8 cellular contexts compared by ENCODE assay signal in genomic region chr17:44186307-44187130, GRCh38. TPM values are rescaled to one million over a fixed set of nuclear protein-coding genes. Genes with fewer than 3 reads are reported as not detected.
DNase-seq lines count a peak whose midpoint lies in the region; ATAC-seq, FAIRE-seq and TF ChIP-seq lines count a peak whose summit lies in the region.

Gene TMUB2, plus strand, starts transcription at chr17:44186972. Its CDS starts 737 bp downstream, at chr17:44187709.

- H3K27me3 ChIP-seq in esophagus muscularis mucosa (no peaks in the 10 kb centered on the region), muscle layer of duodenum (ENCODE audit: low read depth, low read length) (no peaks in the 10 kb centered on the region)

- intact Hi-C loops in esophagus muscularis mucosa (cut with DNase I), result no loop called here

- H3K9me3 Mint-ChIP-seq in activated T-cell treated with anti-CD3 and anti-CD28 coated beads, Interleukin-2, amount 50 U/mL, for 72 hours, result no peaks in the 10 kb centered on the region

- H3K4me1 ChIP-seq in esophagus muscularis mucosa, result peaks cover 29 to 48% (median 36%) of the 10 kb centered on the region in 4 donors
- H3K4me1 ChIP-seq in muscle layer of duodenum (ENCODE audit: control insufficient read depth in 1 of 2, insufficient read depth in 2 of 2, low read length in 2 of 2), result peaks cover 0 to 28% of the 10 kb centered on the region in 2 donors

- peak; percentile 91 for ATAC-seq in GM21786 (IDR thresholded peaks at IDR 0.05; ENCODE audit: unreplicated experiment)
- peak; percentile 92 to 93 for ATAC-seq in activated T-cell treated with anti-CD3 and anti-CD28 coated beads, Interleukin-2, amount 50 U/mL, for 72 hours (replicated peaks in 1 of 2)

- TF ChIP-seq EP300 in esophagus muscularis mucosa (IDR thresholded peaks at IDR 0.05), result no peak

- H3K9me3 ChIP-seq in KOPT-K1 (ENCODE audit: insufficient read depth, low read length, poor library complexity, severe bottlenecking) (no peaks in the 10 kb centered on the region), esophagus muscularis mucosa (no peaks in the 10 kb centered on the region), muscle layer of duodenum (ENCODE audit: control insufficient read depth in 1 of 2, low read length in 2 of 2) (no peaks in the 10 kb centered on the region)

- peaks cover 56% of the 10 kb centered on the region for H3K36me3 ChIP-seq in KOPT-K1 (ENCODE audit: insufficient read depth, low read length)
- H3K36me3 ChIP-seq in esophagus muscularis mucosa, result peaks cover 22 to 48% (median 43%) of the 10 kb centered on the region in 4 donors
- H3K36me3 ChIP-seq in muscle layer of duodenum (ENCODE audit: control insufficient read depth in 1 of 2, insufficient read depth in 2 of 2, low read length in 2 of 2), result peaks cover 21 to 23% of the 10 kb centered on the region in 2 donors

- peaks cover 12 to 18% of the 10 kb centered on the region in 2 donors for H3K36me3 Mint-ChIP-seq in activated T-cell treated with anti-CD3 and anti-CD28 coated beads, Interleukin-2, amount 50 U/mL, for 72 hours (ENCODE audit: insufficient read depth in 2 of 2)

- no peaks in the 10 kb centered on the region for H3K27me3 Mint-ChIP-seq in activated T-cell treated with anti-CD3 and anti-CD28 coated beads, Interleukin-2, amount 50 U/mL, for 72 hours (ENCODE audit: low read depth)

- H3K27ac ChIP-seq in KOPT-K1 (ENCODE audit: low read depth, low read length, poor library complexity, severe bottlenecking), result peak within 1 kb of the TSS; percentile 88
- peak within 1 kb of the TSS; percentile 93 to 97 (median 96) for H3K27ac ChIP-seq in esophagus muscularis mucosa (replicated peaks in 1 of 4)
- peak within 1 kb of the TSS; percentile 97 for H3K27ac ChIP-seq in muscle layer of duodenum (ENCODE audit: low read length)

- TF ChIP-seq POLR2A in esophagus muscularis mucosa (IDR thresholded peaks at IDR 0.05; ENCODE audit: low read depth), result peak; percentile 49

- TF ChIP-seq CTCF in esophagus muscularis mucosa (IDR thresholded peaks at IDR 0.05), result no peak

- FAIRE-seq in RCC 7860 (lab: Jason Lieb, UNC), result peak; percentile 96

- peaks cover 49% of the 10 kb centered on the region for H3K4me1 Mint-ChIP-seq in activated T-cell treated with anti-CD3 and anti-CD28 coated beads, Interleukin-2, amount 50 U/mL, for 72 hours (ENCODE audit: low read depth)

- peak within 1 kb of the TSS; percentile 60 to 85 (median 74) for H3K4me3 ChIP-seq in esophagus muscularis mucosa
- H3K4me3 ChIP-seq in muscle layer of duodenum (ENCODE audit: low read depth in 1 of 2, low read length in 2 of 2), result peak within 1 kb of the TSS; percentile 92 to 95

- peak within 1 kb of the TSS; percentile 99 to 100 for H3K4me3 Mint-ChIP-seq in activated T-cell treated with anti-CD3 and anti-CD28 coated beads, Interleukin-2, amount 50 U/mL, for 72 hours

- DNase-seq in DMS79 (lab: John Stamatoyannopoulos, UW), result peak; percentile 97
- DNase-seq in RCC 7860 (ENCODE audit: low spot score), result peak; percentile 99
- DNase-seq in activated T-cell treated with anti-CD3 and anti-CD28 coated beads, Interleukin-2, amount 50 U/mL, for 72 hours, result peak; percentile 100
- DNase-seq in esophagus muscularis mucosa (ENCODE audit: extremely low spot score), result peak; percentile 100
- peak; percentile 98 for DNase-seq in stimulated activated CD8-positive, alpha-beta memory T cell treated with anti-CD3 and anti-CD28 coated beads, Interleukin-7, amount 100 ng/mL, for 4 hours (ENCODE audit: low read depth in 2 of 2)

- WGBS in esophagus muscularis mucosa, result under 1% methylated on average over 38 of the region's 50 CpGs

- peak within 1 kb of the TSS; percentile 99 for H3K27ac Mint-ChIP-seq in activated T-cell treated with anti-CD3 and anti-CD28 coated beads, Interleukin-2, amount 50 U/mL, for 72 hours

RNA-seq across cellular contexts. Expression of gene TMUB2, which starts in this region (rescaled TPM):
- 10 to 100 TPM; 40.8 to 46.2 TPM for total RNA-seq in activated T-cell treated with anti-CD3 and anti-CD28 coated beads, Interleukin-2, amount 50 U/mL, for 72 hours
- 10 to 100 TPM; 25.3 to 50.3 (median 33.4) TPM for total RNA-seq in esophagus muscularis mucosa

Comparison
In these comparisons a context has a peak if more than half of its experiments do, and no peak if none do; other contexts are left out.
1. Peak in every context shown above with its lines: DNase-seq, ATAC-seq, H3K4me3 ChIP-seq and H3K27ac ChIP-seq.